ENCODE assay signal across 1 cellular context in genomic region chr12:76069339-76069738, GRCh38.
A peak's percentile ranks its signal among the peaks of the same experiment; 100 is the strongest.
TF ChIP-seq lines count a peak whose summit lies in the region.

No MANE protein-coding gene starts in this region.

TF ChIP-seq in K562, 482 proteins besides CTCF, POLR2A, EP300 and RAD21:
- TF ChIP-seq MAZ (CRISPR knock-in tag; conservative IDR thresholded peaks at IDR 0.05 in 1 of 2, IDR thresholded peaks at IDR 0.05 in 1 of 2) = peak in 1 of 2 experiments; percentile 47; a peak in 1 of 4 replicates
- TF ChIP-seq NUFIP1 (IDR thresholded peaks at IDR 0.05; ENCODE audit: partially characterized antibody) = no peak
- no peak for TF ChIP-seq RCOR1 (IDR thresholded peaks at IDR 0.05; ENCODE audit: borderline replicate concordance in 1 of 2, low read depth in 2 of 2, low read length in 2 of 2)
- TF ChIP-seq CC2D1A (IDR thresholded peaks at IDR 0.05) = no peak
- no peak for TF ChIP-seq MNT (conservative IDR thresholded peaks at IDR 0.05)
- TF ChIP-seq KDM1A (IDR thresholded peaks at IDR 0.05) = 0 out of 4 replicates have a peak, but pooled peaks of 1 of the 2 experiments have one; percentile 8
- no peak for TF ChIP-seq KAT7 (CRISPR knock-in tag; IDR thresholded peaks at IDR 0.05; ENCODE audit: borderline replicate concordance)
- peak; percentile 39; the same call in 1 of the 2 replicates for TF ChIP-seq CTBP1 (IDR thresholded peaks at IDR 0.05; ENCODE audit: borderline replicate concordance)
TF ChIP-seq in K562: peak in this region for 3.
